8 cellular contexts compared by ENCODE assay signal in the genomic region with DNA sequence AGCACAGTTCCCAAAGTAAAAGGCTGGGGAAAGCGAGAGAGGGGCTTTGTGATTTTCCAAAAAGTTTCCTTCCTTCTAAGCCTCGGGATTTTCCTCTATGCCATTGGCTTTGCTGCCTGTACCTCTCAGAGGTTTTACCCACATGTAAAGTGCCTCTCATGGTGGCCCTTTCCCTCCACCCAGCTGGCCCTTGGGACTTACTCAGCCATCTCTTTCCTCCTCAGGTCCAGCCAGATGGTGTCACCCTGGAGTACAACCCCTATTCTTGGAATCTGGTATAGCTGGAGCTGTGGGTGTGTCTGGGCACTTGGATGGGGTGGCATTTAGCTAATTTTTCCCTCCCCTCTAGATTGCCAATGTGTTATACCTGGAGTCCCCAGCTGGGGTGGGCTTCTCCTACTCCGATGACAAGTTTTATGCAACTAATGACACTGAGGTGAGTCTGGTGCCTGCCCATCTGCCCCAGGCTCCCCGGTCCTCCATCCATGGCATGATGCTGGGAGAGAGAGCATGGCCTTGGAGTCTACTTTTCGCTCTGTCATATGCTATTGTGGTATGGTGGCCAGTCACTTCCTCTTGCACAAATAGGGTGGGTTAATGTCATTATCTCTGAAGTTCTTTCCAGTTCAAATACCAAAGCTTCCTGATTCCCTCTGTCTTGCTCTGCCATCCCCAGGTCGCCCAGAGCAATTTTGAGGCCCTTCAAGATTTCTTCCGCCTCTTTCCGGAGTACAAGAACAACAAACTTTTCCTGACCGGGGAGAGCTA. TPM values are rescaled to one million over a fixed set of nuclear protein-coding genes. Genes with fewer than 3 reads are reported as not detected.
DNase-seq lines count a peak whose midpoint lies in the region; ATAC-seq and TF ChIP-seq lines count a peak whose summit lies in the region.

No MANE protein-coding gene starts in this region.

- H3K36me3 Mint-ChIP-seq in neural crest cell (ENCODE audit: low read depth): no peaks in the 10 kb centered on the region

- H3K4me1 Mint-ChIP-seq in neural crest cell: peaks cover 24% of the 10 kb centered on the region

- TF ChIP-seq CTCF in heart right ventricle (IDR thresholded peaks at IDR 0.05) (peak in 2 of 9 donors; percentile 7 to 18), epithelial cell of esophagus (IDR thresholded peaks at IDR 0.05; ENCODE audit: insufficient read depth, low read depth, low read length, missing control alignments) (peak; percentile 29), neural crest cell (conservative IDR thresholded peaks at IDR 0.05) (peak; percentile 13)

- ATAC-seq in heart right ventricle: no peak
- no peak for ATAC-seq in activated CD4-positive, CD25-positive, alpha-beta regulatory T cell treated with anti-CD3 and anti-CD28 coated beads, Interleukin-2, amount 50 U/mL, for 24 hours

- intact Hi-C loops in heart right ventricle (cut with DNase I): loop anchor here in 2 of 10 donors (2.0 to 10.0 kb wide), 3 partner anchors 41 to 75 kb away; no protein-coding TSS in a partner anchor
- intact Hi-C loops in cardiac septum (cut with DNase I): no loop called here

- H3K27me3 ChIP-seq in heart right ventricle (no peaks in the 10 kb centered on the region), SJSA1 (replicated peaks) (no peaks in the 10 kb centered on the region)

- peak overlapping the region in 8 of 10 donors; percentile 82 to 97 (median 92) for H3K27ac ChIP-seq in heart right ventricle
- no peak overlapping the region for H3K27ac ChIP-seq in SJSA1

- H3K4me3 ChIP-seq in heart right ventricle: peak overlapping the region in 9 of 10 donors; percentile 69 to 88 (median 76)
- H3K4me3 ChIP-seq in SJSA1: peak overlapping the region; percentile 79
- peak overlapping the region; percentile 89 for H3K4me3 ChIP-seq in epithelial cell of esophagus (ENCODE audit: low read length)

- H3K9me3 Mint-ChIP-seq in neural crest cell: no peaks in the 10 kb centered on the region

- no peak overlapping the region for H3K27ac Mint-ChIP-seq in neural crest cell (ENCODE audit: unreplicated experiment)

- peak overlapping the region; percentile 97 for H3K4me3 Mint-ChIP-seq in neural crest cell

- H3K4me1 ChIP-seq in heart right ventricle (peaks cover 10 to 47% (median 30%) of the 10 kb centered on the region in 9 donors), SJSA1 (replicated peaks) (peaks cover 24% of the 10 kb centered on the region)

- WGBS in heart right ventricle, 2 donors: 82% methylated on average over 9 of the region's 9 CpGs

- no peaks in the 10 kb centered on the region for H3K9me3 ChIP-seq in heart right ventricle
- H3K9me3 ChIP-seq in SJSA1 (replicated peaks): no peaks in the 10 kb centered on the region

- H3K36me3 ChIP-seq in heart right ventricle (peaks cover 0 to 67% (median 41%) of the 10 kb centered on the region in 9 donors), SJSA1 (peaks cover 41% of the 10 kb centered on the region)

- peaks cover 14% of the 10 kb centered on the region for H3K27me3 Mint-ChIP-seq in neural crest cell (ENCODE audit: low read depth)

- DNase-seq in heart right ventricle (no peak), cardiac septum (ENCODE audit: low spot score) (no peak), SJSA1 (ENCODE audit: low read depth in 1 of 2, low spot score in 2 of 2) (peak in 1 of 2 experiments; percentile 18), epithelial cell of esophagus (ENCODE audit: low read depth) (peak; percentile 48), neural crest cell (ENCODE audit: low read depth, low spot score) (no peak), NCI-H1694 treated with DMSO at 0.1 percent for 48 hours (lab: John Stamatoyannopoulos, UW) (no peak), SKM-1 treated with dmso at 0.1 percent for 144 hours (lab: John Stamatoyannopoulos, UW; ENCODE audit: unreplicated experiment) (no peak)

RNA-seq across cellular contexts. Expression of a gene that starts 1.1 kb away (rescaled TPM):
- total RNA-seq in heart right ventricle (100 to 1,000 TPM in 8 of 10 donors, 10 to 100 TPM in 2; 75.1 to 173 (median 112) TPM), cardiac septum (111 TPM), neural crest cell (49.7 and 55.3 TPM in 2 replicates)
- polyA plus RNA-seq in heart right ventricle: 10 to 100 TPM; 77.4 to 98.7 TPM
- 50.2 and 76.8 TPM in 2 replicates for total RNA-seq in SJSA1 (2014; rRNA removed; shearing (Covaris generic))

RNA-seq across cellular contexts. Expression of a gene that starts 1.2 kb away (rescaled TPM):
- total RNA-seq in heart right ventricle (10 to 100 TPM in 1 of 10 donors, 1 to 10 TPM in 9; 6.2 to 11.1 (median 8.3) TPM), cardiac septum (7.6 TPM), neural crest cell (3.3 and 3.5 TPM in 2 replicates)
- 1 to 10 TPM; 3.3 to 7.2 TPM for polyA plus RNA-seq in heart right ventricle
- total RNA-seq in SJSA1 (2014; rRNA removed; shearing (Covaris generic)): 1.9 and 2.7 TPM in 2 replicates

RNA-seq across cellular contexts. Expression of a gene that starts 4.8 kb away (rescaled TPM):
- total RNA-seq in heart right ventricle (1 to 10 TPM; 1.0 to 3.1 (median 2.0) TPM), cardiac septum (3.3 TPM), neural crest cell (0.41 and 2.2 TPM in 2 replicates)
- polyA plus RNA-seq in heart right ventricle: 1 to 10 TPM in 1 of 2 donors, under 1 TPM in 1; 0.65 to 4.3 TPM
- 0.89 TPM in 1 of 2 replicates, not detected in the other for total RNA-seq in SJSA1 (2014; rRNA removed; shearing (Covaris generic))

RNA-seq across cellular contexts. Expression of a gene that starts 11.2 kb away (rescaled TPM):
- 10 to 100 TPM in 6 of 10 donors, 1 to 10 TPM in 4; 9.2 to 12.0 (median 10.4) TPM for total RNA-seq in heart right ventricle
- polyA plus RNA-seq in heart right ventricle: 1 to 10 TPM; 3.8 to 4.9 TPM
- 6.9 TPM for total RNA-seq in cardiac septum
- 3.9 and 11.7 TPM in 2 replicates for total RNA-seq in SJSA1 (2014; rRNA removed; shearing (Covaris generic))
- 16.6 and 17.0 TPM in 2 replicates for total RNA-seq in neural crest cell

RNA-seq across cellular contexts. Expression of a gene that starts 19.7 kb away (rescaled TPM):
- total RNA-seq in heart right ventricle: 100 to 1,000 TPM in 2 of 10 donors, 10 to 100 TPM in 8; 10.7 to 230 (median 32.7) TPM
- 10 to 100 TPM; 39.2 to 55.8 TPM for polyA plus RNA-seq in heart right ventricle
- 37.1 TPM for total RNA-seq in cardiac septum
- total RNA-seq in SJSA1 (2014; rRNA removed; shearing (Covaris generic)): 4.2 and 6.6 TPM in 2 replicates
- total RNA-seq in neural crest cell: 56.6 and 61.0 TPM in 2 replicates
